Comparison of ENCODE assay signal across 19 cellular contexts in genomic region chr6:122692175-122692598, GRCh38.
DNase-seq lines count a peak whose midpoint lies in the region; ATAC-seq, FAIRE-seq and TF ChIP-seq lines count a peak whose summit lies in the region.
"Had no signal": no experiment of that assay in that cellular context is flagged by ENCODE, and none has a peak within 500 bp of the region (broad histone marks: within the 10 kb centered on the region; RNA-seq: fewer than 3 reads in every experiment).

No MANE protein-coding gene starts in this region.

- peaks cover 45% of the 10 kb centered on the region for H3K4me1 ChIP-seq in GM23338 (ENCODE audit: insufficient read depth)
- peaks cover 18% of the 10 kb centered on the region for H3K4me1 ChIP-seq in astrocyte (ENCODE audit: insufficient read depth, low read length)
- H3K4me1 ChIP-seq in BE2C: no peaks in the 10 kb centered on the region
- no peaks in the 10 kb centered on the region for H3K4me1 ChIP-seq in uterus
- H3K4me1 ChIP-seq: A549, colonic mucosa, upper lobe of right lung had no signal

- peaks cover 41% of the 10 kb centered on the region for H3K4me1 Mint-ChIP-seq in GM23338
- H3K4me1 Mint-ChIP-seq in astrocyte (ENCODE audit: low read depth, unreplicated experiment): peaks cover 41% of the 10 kb centered on the region
- H3K4me1 Mint-ChIP-seq in activated naive CD8-positive, alpha-beta T cell treated with anti-CD3 and anti-CD28 coated beads for 36 hours: peaks cover 2% of the 10 kb centered on the region
- H3K4me1 Mint-ChIP-seq: memory B cell; stimulated activated effector memory CD8-positive, alpha-beta T cell treated with anti-CD3 and anti-CD28 coated beads, Interleukin-12 subunit alpha, Interleukin-12 subunit beta, amount 100 ng/mL, for 72 hours had no signal

- peak overlapping the region; percentile 69 for H3K27ac Mint-ChIP-seq in GM23338
- H3K27ac Mint-ChIP-seq in astrocyte (ENCODE audit: unreplicated experiment): peak overlapping the region; percentile 97
- no peak overlapping the region for H3K27ac Mint-ChIP-seq in activated naive CD8-positive, alpha-beta T cell treated with anti-CD3 and anti-CD28 coated beads for 36 hours
- H3K27ac Mint-ChIP-seq: activated naive CD8-positive, alpha-beta T cell; memory B cell; stimulated activated effector memory CD8-positive, alpha-beta T cell treated with anti-CD3 and anti-CD28 coated beads, Interleukin-12 subunit alpha, Interleukin-12 subunit beta, amount 100 ng/mL, for 72 hours had no signal

- H3K36me3 Mint-ChIP-seq in GM23338 (ENCODE audit: low read depth) (peaks cover 20% of the 10 kb centered on the region), astrocyte (ENCODE audit: low read depth, unreplicated experiment) (peaks cover 7% of the 10 kb centered on the region)
- H3K36me3 Mint-ChIP-seq in activated naive CD8-positive, alpha-beta T cell treated with anti-CD3 and anti-CD28 coated beads for 36 hours: no peaks in the 10 kb centered on the region
- H3K36me3 Mint-ChIP-seq: activated naive CD8-positive, alpha-beta T cell; memory B cell; stimulated activated effector memory CD8-positive, alpha-beta T cell treated with anti-CD3 and anti-CD28 coated beads, Interleukin-12 subunit alpha, Interleukin-12 subunit beta, amount 100 ng/mL, for 72 hours had no signal

- H3K4me3 ChIP-seq in GM23338: peak overlapping the region; percentile 12; the same call in 1 of the 2 replicates
- no peak overlapping the region for H3K4me3 ChIP-seq in astrocyte (ENCODE audit: insufficient read depth, low read depth, low read length)
- no peak overlapping the region for H3K4me3 ChIP-seq in BE2C (ENCODE audit: low read depth, low read length)
- no peak overlapping the region for H3K4me3 ChIP-seq in uterus
- H3K4me3 ChIP-seq: A549, colonic mucosa, upper lobe of right lung had no signal

- H4K20me1 ChIP-seq in GM23338 (replicated peaks; ENCODE audit: insufficient read depth) (no peaks in the 10 kb centered on the region), astrocyte (ENCODE audit: insufficient read depth, low read length) (no peaks in the 10 kb centered on the region)

- no peaks in the 10 kb centered on the region for H3K27me3 ChIP-seq in GM23338 (ENCODE audit: insufficient read depth)
- H3K27me3 ChIP-seq in astrocyte (ENCODE audit: insufficient read depth, low read length): no peaks in the 10 kb centered on the region
- no peaks in the 10 kb centered on the region for H3K27me3 ChIP-seq in BE2C
- no peaks in the 10 kb centered on the region for H3K27me3 ChIP-seq in uterus
- H3K27me3 ChIP-seq: colonic mucosa, upper lobe of right lung had no signal

- H3K4me3 Mint-ChIP-seq in GM23338: no peak overlapping the region
- no peak overlapping the region for H3K4me3 Mint-ChIP-seq in astrocyte (ENCODE audit: unreplicated experiment)
- no peak overlapping the region for H3K4me3 Mint-ChIP-seq in activated naive CD8-positive, alpha-beta T cell treated with anti-CD3 and anti-CD28 coated beads for 36 hours
- H3K4me3 Mint-ChIP-seq: activated naive CD8-positive, alpha-beta T cell; memory B cell; stimulated activated effector memory CD8-positive, alpha-beta T cell treated with anti-CD3 and anti-CD28 coated beads, Interleukin-12 subunit alpha, Interleukin-12 subunit beta, amount 100 ng/mL, for 72 hours had no signal

- H3F3A ChIP-seq in GM23338 (replicated peaks; ENCODE audit: low read depth): no peaks in the 10 kb centered on the region

- no peaks in the 10 kb centered on the region for H3K9me3 ChIP-seq in astrocyte (ENCODE audit: insufficient read depth, low read depth, low read length)
- H3K9me3 ChIP-seq in BE2C: no peaks in the 10 kb centered on the region; the same call in 1 of the 2 replicates
- H3K9me3 ChIP-seq in uterus: no peaks in the 10 kb centered on the region
- H3K9me3 ChIP-seq: A549, colonic mucosa, neutrophil, upper lobe of right lung had no signal

- TF ChIP-seq CTCF in 22Rv1 (IDR thresholded peaks at IDR 0.05) (no peak), GM23338 (conservative IDR thresholded peaks at IDR 0.05; ENCODE audit: low read depth in 2 of 2) (no peak), astrocyte (IDR thresholded peaks at IDR 0.05; ENCODE audit: insufficient read depth, low read depth, low read length) (no peak), BE2C (IDR thresholded peaks at IDR 0.05; ENCODE audit: low read depth, low read length) (no peak), uterus (IDR thresholded peaks at IDR 0.05) (no peak)

- ATAC-seq in GM23338 (peak; percentile 80), HG02840 (IDR thresholded peaks at IDR 0.05; ENCODE audit: low FRiP score, unreplicated experiment) (no peak)
- ATAC-seq: A549; activated CD4-positive, CD25-positive, alpha-beta regulatory T cell treated with anti-CD3 and anti-CD28 coated beads, Interleukin-2, amount 50 U/mL, for 24 hours; sciatic nerve; stimulated activated effector memory CD8-positive, alpha-beta T cell treated with anti-CD3 and anti-CD28 coated beads, Interleukin-12 subunit alpha, Interleukin-12 subunit beta, amount 100 ng/mL, for 72 hours; upper lobe of right lung had no signal

- intact Hi-C loops in uterus (cut with DNase I; ENCODE audit: low total_unique reads): no loop called here

- H3K27ac ChIP-seq in 22Rv1 (peak overlapping the region; percentile 19), GM23338 (ENCODE audit: low read depth) (peak overlapping the region; percentile 60; the same call in 1 of the 2 replicates), astrocyte (ENCODE audit: low read depth, low read length) (no peak overlapping the region), uterus (no peak overlapping the region)
- H3K27ac ChIP-seq: A549, colonic mucosa, neutrophil, upper lobe of right lung had no signal

- DNase-seq in GM23338 (ENCODE audit: low spot score) (peak; percentile 25), astrocyte (ENCODE audit: low read depth) (peak; percentile 92), glomerular visceral epithelial cell (ENCODE audit: extremely low spot score) (peak; percentile 81), BE2C (no peak), uterus (no peak)
- no peak for DNase-seq in activated naive CD8-positive, alpha-beta T cell treated with anti-CD3 and anti-CD28 coated beads for 36 hours
- DNase-seq: colonic mucosa, COR-L47, NCI-H2081, upper lobe of right lung had no signal

- H3K9me2 ChIP-seq in GM23338 (ENCODE audit: insufficient read depth): peaks cover 10% of the 10 kb centered on the region; the same call in 1 of the 2 replicates

- H3K27me3 Mint-ChIP-seq in GM23338 (ENCODE audit: insufficient read depth, low read depth, poor library complexity) (peaks cover 6% of the 10 kb centered on the region), astrocyte (ENCODE audit: low read depth, unreplicated experiment) (no peaks in the 10 kb centered on the region)
- peaks cover 10% of the 10 kb centered on the region for H3K27me3 Mint-ChIP-seq in activated naive CD8-positive, alpha-beta T cell treated with anti-CD3 and anti-CD28 coated beads for 36 hours
- H3K27me3 Mint-ChIP-seq: memory B cell had no signal

- no peak for TF ChIP-seq POLR2A in uterus (IDR thresholded peaks at IDR 0.05)

- no peak for FAIRE-seq in astrocyte (lab: Jason Lieb, UNC)
- FAIRE-seq: A549 had no signal

- H3K9ac ChIP-seq in astrocyte (ENCODE audit: low read length): no peak overlapping the region

- H3K9me3 Mint-ChIP-seq in GM23338: peaks cover 14% of the 10 kb centered on the region
- H3K9me3 Mint-ChIP-seq in astrocyte (ENCODE audit: unreplicated experiment): no peaks in the 10 kb centered on the region
- no peaks in the 10 kb centered on the region for H3K9me3 Mint-ChIP-seq in activated naive CD8-positive, alpha-beta T cell treated with anti-CD3 and anti-CD28 coated beads for 36 hours

- H3K4me2 ChIP-seq in GM23338 (peak overlapping the region; percentile 68), astrocyte (ENCODE audit: low read length) (no peak overlapping the region)
- H3K4me2 ChIP-seq: A549 had no signal

- no peak overlapping the region for H2AFZ ChIP-seq in GM23338
- no peak overlapping the region for H2AFZ ChIP-seq in astrocyte (ENCODE audit: low read depth, low read length)

- H3K79me2 ChIP-seq in GM23338 (replicated peaks; ENCODE audit: insufficient read depth) (peaks cover 21% of the 10 kb centered on the region), astrocyte (ENCODE audit: insufficient read depth, low read length) (no peaks in the 10 kb centered on the region)

- H3K36me3 ChIP-seq in GM23338 (ENCODE audit: insufficient read depth): peaks cover 5% of the 10 kb centered on the region; the same call in 1 of the 2 replicates
- no peaks in the 10 kb centered on the region for H3K36me3 ChIP-seq in astrocyte (ENCODE audit: insufficient read depth, low read length)
- H3K36me3 ChIP-seq in BE2C: no peaks in the 10 kb centered on the region
- no peaks in the 10 kb centered on the region for H3K36me3 ChIP-seq in uterus
- H3K36me3 ChIP-seq: colonic mucosa, neutrophil, upper lobe of right lung had no signal

TF ChIP-seq in GM23338, 12 proteins besides CTCF, POLR2A, EP300 and RAD21 (continues in another document):
- no peak for TF ChIP-seq STAT1 (IDR thresholded peaks at IDR 0.05; ENCODE audit: unreplicated experiment)

Comparison
In these comparisons a context has a peak if more than half of its experiments do, and no peak if none do; other contexts are left out.
1. H3K27ac ChIP-seq: peak in 22Rv1 (single experiment) and GM23338 (single experiment); none in astrocyte (single experiment) and uterus (0 of 2).
2. DNase-seq: peak in GM23338 (single experiment), astrocyte (single experiment) and glomerular visceral epithelial cell (single experiment); none in activated naive CD8-positive, alpha-beta T cell treated with anti-CD3 and anti-CD28 coated beads for 36 hours (single experiment), BE2C (single experiment) and uterus (0 of 2).